In the genomic region with DNA sequence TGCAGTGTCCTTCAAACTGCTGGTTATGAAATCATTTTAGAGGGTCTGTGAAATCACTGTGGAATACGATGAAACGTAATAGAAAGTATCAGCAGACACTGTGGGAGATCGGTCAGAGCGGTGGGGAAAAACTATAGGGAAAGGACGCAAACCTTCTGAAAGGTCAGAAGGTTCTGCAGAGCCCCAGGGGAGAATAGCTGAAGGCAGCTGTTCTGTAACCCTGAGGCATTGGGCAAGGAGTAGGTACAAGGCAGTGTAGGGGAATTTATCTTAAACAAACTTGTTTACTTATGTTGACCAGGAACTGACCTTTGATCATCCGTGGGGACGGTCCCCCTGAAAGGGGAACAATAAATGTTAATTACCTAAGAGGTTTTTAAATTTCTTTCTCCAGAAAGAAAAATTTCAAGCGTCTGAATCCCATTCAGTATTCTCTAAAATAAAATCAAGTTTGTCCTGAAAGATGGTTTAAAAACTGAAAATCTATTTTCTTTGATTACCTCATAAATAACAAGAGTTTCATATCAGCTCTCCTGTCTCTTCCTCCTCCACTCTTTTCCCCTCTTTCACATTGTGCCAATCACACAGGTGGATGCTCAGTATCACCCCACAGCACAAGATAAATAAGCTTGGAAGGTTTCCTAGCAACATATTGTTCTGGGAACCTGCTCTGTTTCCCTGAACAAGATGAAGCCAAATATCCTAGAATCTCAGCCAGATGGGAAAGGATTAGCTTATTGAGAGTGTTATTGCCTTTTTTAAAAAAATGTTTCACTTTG, we compare ENCODE assay signal across 9 cellular contexts. TPM values are rescaled to one million over a fixed set of nuclear protein-coding genes. Genes with fewer than 3 reads are reported as not detected.
DNase-seq lines count a peak whose midpoint lies in the region; ATAC-seq and TF ChIP-seq lines count a peak whose summit lies in the region.
"Had no signal": no experiment of that assay in that cellular context is flagged by ENCODE, and none has a peak within 500 bp of the region (broad histone marks: within the 10 kb centered on the region; RNA-seq: fewer than 3 reads in every experiment).

No MANE protein-coding gene starts in this region.

- peaks cover 27% of the 10 kb centered on the region for H3K4me1 Mint-ChIP-seq in brain
- H3K4me1 Mint-ChIP-seq in activated CD4-positive, alpha-beta T cell treated with anti-CD3 and anti-CD28 coated beads, Interleukin-2, amount 10 ng/mL, durations not matched to agents 7 days and 5 days = peaks cover 33% of the 10 kb centered on the region

- H3K27ac ChIP-seq in sigmoid colon = peak overlapping the region in 1 of 4 donors; percentile 34

- CTCF ChIA-PET in activated CD4-positive, alpha-beta T cell treated with anti-CD3 and anti-CD28 coated beads, Interleukin-2, amount 10 ng/mL, durations not matched to agents 7 days and 5 days (lab: Charles Lee) = interaction anchor here (1.0 kb wide), 1 partner anchor 24 kb away, joined by 3 read pairs; no protein-coding TSS in a partner anchor

- no peak for TF ChIP-seq EP300 in sigmoid colon (IDR thresholded peaks at IDR 0.05)

- H3K27ac Mint-ChIP-seq in brain = peak overlapping the region; percentile 30 to 87 (median 78)
- H3K27ac Mint-ChIP-seq in activated CD4-positive, alpha-beta T cell treated with anti-CD3 and anti-CD28 coated beads, Interleukin-2, amount 10 ng/mL, durations not matched to agents 7 days and 5 days = no peak overlapping the region

- ATAC-seq in left ventricle myocardium superior (peak; percentile 53), left cardiac atrium (no peak)
- ATAC-seq: Panc1 had no signal

- no peaks in the 10 kb centered on the region for H3K9me3 Mint-ChIP-seq in brain
- H3K9me3 Mint-ChIP-seq in activated CD4-positive, alpha-beta T cell treated with anti-CD3 and anti-CD28 coated beads, Interleukin-2, amount 10 ng/mL, durations not matched to agents 7 days and 5 days = no peaks in the 10 kb centered on the region

- no peaks in the 10 kb centered on the region for H3K9me3 ChIP-seq in sigmoid colon

- peaks cover 3% of the 10 kb centered on the region for H3K36me3 Mint-ChIP-seq in brain
- H3K36me3 Mint-ChIP-seq in activated CD4-positive, alpha-beta T cell treated with anti-CD3 and anti-CD28 coated beads, Interleukin-2, amount 10 ng/mL, durations not matched to agents 7 days and 5 days (ENCODE audit: low read depth) = peaks cover 8% of the 10 kb centered on the region

- H3K4me1 ChIP-seq in sigmoid colon = peaks cover 0 to 12% (median 6%) of the 10 kb centered on the region in 4 donors

- no peak for TF ChIP-seq POLR2A in sigmoid colon (IDR thresholded peaks at IDR 0.05)

- DNase-seq in left ventricle myocardium superior (no peak), left cardiac atrium (no peak), NCI-H1417 (lab: John Stamatoyannopoulos, UW) (peak; percentile 71 to 93 (median 88)), superior temporal gyrus (ENCODE audit: extremely low spot score) (peak; percentile 38), sigmoid colon (no peak)
- DNase-seq in activated CD4-positive, CD25-positive, alpha-beta regulatory T cell treated with anti-CD3 and anti-CD28 coated beads, Interleukin-2, amount 50 U/mL, for 72 hours = no peak
- DNase-seq in activated CD4-positive, alpha-beta T cell treated with anti-CD3 and anti-CD28 coated beads, Interleukin-2, amount 10 ng/mL, durations not matched to agents 7 days and 5 days = no peak

- 21 to 55% methylated on average over 8 of the region's 8 CpGs for WGBS in sigmoid colon, 2 donors

- no peaks in the 10 kb centered on the region for H3K27me3 Mint-ChIP-seq in brain
- no peaks in the 10 kb centered on the region for H3K27me3 Mint-ChIP-seq in activated CD4-positive, alpha-beta T cell treated with anti-CD3 and anti-CD28 coated beads, Interleukin-2, amount 10 ng/mL, durations not matched to agents 7 days and 5 days

- no peaks in the 10 kb centered on the region for H3K36me3 ChIP-seq in sigmoid colon

- no peak overlapping the region for H3K4me3 ChIP-seq in sigmoid colon

- TF ChIP-seq CTCF in brain (conservative IDR thresholded peaks at IDR 0.05) (no peak), sigmoid colon (IDR thresholded peaks at IDR 0.05) (no peak)

- POLR2A ChIA-PET in activated CD4-positive, alpha-beta T cell treated with anti-CD3 and anti-CD28 coated beads, Interleukin-2, amount 10 ng/mL, durations not matched to agents 7 days and 5 days (lab: Charles Lee) = no interaction called here

- intact Hi-C loops in left ventricle myocardium superior (cut with micrococcal nuclease) (no loop called here), left cardiac atrium (cut with DNase I) (no loop called here), sigmoid colon (cut with DNase I) (no loop called here)

- peak overlapping the region in 3 of 5 experiments; percentile 16 to 60 (median 47) for H3K4me3 Mint-ChIP-seq in brain
- H3K4me3 Mint-ChIP-seq in activated CD4-positive, alpha-beta T cell treated with anti-CD3 and anti-CD28 coated beads, Interleukin-2, amount 10 ng/mL, durations not matched to agents 7 days and 5 days = no peak overlapping the region

- H3K27me3 ChIP-seq in sigmoid colon = no peaks in the 10 kb centered on the region

RNA-seq across cellular contexts. Expression of a gene that starts 45.9 kb away (rescaled TPM):
- 92.5 TPM for total RNA-seq in left ventricle myocardium superior
- 10 to 100 TPM; 52.8 to 91.4 TPM for total RNA-seq in left cardiac atrium
- 181 TPM for polyA plus RNA-seq in brain (ENCODE audit: insufficient read depth, low read depth, low replicate concordance)
- 100 to 1,000 TPM; 198 to 207 TPM for total RNA-seq in activated CD4-positive, alpha-beta T cell treated with anti-CD3 and anti-CD28 coated beads, Interleukin-2, amount 10 ng/mL, durations not matched to agents 7 days and 5 days
- 100 to 1,000 TPM in 1 of 4 donors, 10 to 100 TPM in 3; 41.3 to 107 (median 85.7) TPM for total RNA-seq in sigmoid colon
- polyA plus RNA-seq in sigmoid colon = 10 to 100 TPM; 75.7 to 87.1 (median 77.2) TPM

Comparison
In these comparisons a context has a peak if more than half of its experiments do, and no peak if none do; other contexts are left out.
1. DNase-seq: peak in NCI-H1417 (3 of 3) and superior temporal gyrus (single experiment); none in left ventricle myocardium superior (single experiment), left cardiac atrium (single experiment), activated CD4-positive, CD25-positive, alpha-beta regulatory T cell treated with anti-CD3 and anti-CD28 coated beads, Interleukin-2, amount 50 U/mL, for 72 hours (single experiment), activated CD4-positive, alpha-beta T cell treated with anti-CD3 and anti-CD28 coated beads, Interleukin-2, amount 10 ng/mL, durations not matched to agents 7 days and 5 days (single experiment) and sigmoid colon (single experiment).